1 cellular context compared by ENCODE assay signal in genomic region chr12:52037248-52037861, GRCh38.
TF ChIP-seq lines count a peak whose summit lies in the region.

No MANE protein-coding gene starts in this region.

TF ChIP-seq in HEK293, 187 proteins besides CTCF, POLR2A, EP300 and RAD21 (continued from another document):
- TF ChIP-seq ZBTB11 (tag by site-specific recombination; conservative IDR thresholded peaks at IDR 0.05; ENCODE audit: low read depth) = peak; percentile 42; the same call in 1 of the 2 replicates
- no peak for TF ChIP-seq ZBTB6 (tag by site-specific recombination; IDR thresholded peaks at IDR 0.05)
- TF ChIP-seq ZNF223 (tag by site-specific recombination; IDR thresholded peaks at IDR 0.05) = no peak
- TF ChIP-seq ZNF791 (tag by site-specific recombination; IDR thresholded peaks at IDR 0.05) = no peak
- no peak for TF ChIP-seq EGR2 (tag by site-specific recombination; IDR thresholded peaks at IDR 0.05; ENCODE audit: low read depth)
- no peak for TF ChIP-seq ZNF449 (tag by site-specific recombination; IDR thresholded peaks at IDR 0.05)
- TF ChIP-seq ZNF433 (tag by site-specific recombination; IDR thresholded peaks at IDR 0.05; ENCODE audit: low read depth) = no peak
- 0 out of 2 replicates have a peak, but pooled peaks have one; percentile 20 for TF ChIP-seq REST (tag by site-specific recombination; IDR thresholded peaks at IDR 0.05)
- no peak for TF ChIP-seq ZNF169 (tag by site-specific recombination; IDR thresholded peaks at IDR 0.05)
- no peak for TF ChIP-seq ZBTB17 (tag by site-specific recombination; IDR thresholded peaks at IDR 0.05)
- TF ChIP-seq GFI1B (tag by site-specific recombination; IDR thresholded peaks at IDR 0.05) = no peak
- peak; percentile 88 for TF ChIP-seq ZNF692 (tag by site-specific recombination; IDR thresholded peaks at IDR 0.05)
- TF ChIP-seq ZNF76 (tag by site-specific recombination; IDR thresholded peaks at IDR 0.05; ENCODE audit: borderline replicate concordance, low read depth) = no peak
- 0 out of 2 replicates have a peak, but pooled peaks have one; percentile 3 for TF ChIP-seq ZNF600 (tag by site-specific recombination; IDR thresholded peaks at IDR 0.05)
- peak; percentile 23; the same call in 1 of the 2 replicates for TF ChIP-seq SP2 (tag by site-specific recombination; IDR thresholded peaks at IDR 0.05)
- no peak for TF ChIP-seq ZNF610 (tag by site-specific recombination; IDR thresholded peaks at IDR 0.05; ENCODE audit: borderline replicate concordance)
- TF ChIP-seq ZNF513 (tag by site-specific recombination; IDR thresholded peaks at IDR 0.05) = no peak
- TF ChIP-seq ZBTB49 (tag by site-specific recombination; IDR thresholded peaks at IDR 0.05; ENCODE audit: low read depth) = no peak
- no peak for TF ChIP-seq ZNF121 (tag by site-specific recombination; IDR thresholded peaks at IDR 0.05)
- TF ChIP-seq ZNF341 (tag by site-specific recombination; IDR thresholded peaks at IDR 0.05; ENCODE audit: low read depth) = peak; percentile 94
- TF ChIP-seq ZNF292 (tag by site-specific recombination; IDR thresholded peaks at IDR 0.05; ENCODE audit: borderline replicate concordance, low read depth) = no peak
- TF ChIP-seq TSHZ1 (tag by site-specific recombination; IDR thresholded peaks at IDR 0.05; ENCODE audit: borderline replicate concordance) = no peak
- no peak for TF ChIP-seq ZNF596 (tag by site-specific recombination; IDR thresholded peaks at IDR 0.05)
